Comparison of ENCODE assay signal across 25 cellular contexts in the genomic region with DNA sequence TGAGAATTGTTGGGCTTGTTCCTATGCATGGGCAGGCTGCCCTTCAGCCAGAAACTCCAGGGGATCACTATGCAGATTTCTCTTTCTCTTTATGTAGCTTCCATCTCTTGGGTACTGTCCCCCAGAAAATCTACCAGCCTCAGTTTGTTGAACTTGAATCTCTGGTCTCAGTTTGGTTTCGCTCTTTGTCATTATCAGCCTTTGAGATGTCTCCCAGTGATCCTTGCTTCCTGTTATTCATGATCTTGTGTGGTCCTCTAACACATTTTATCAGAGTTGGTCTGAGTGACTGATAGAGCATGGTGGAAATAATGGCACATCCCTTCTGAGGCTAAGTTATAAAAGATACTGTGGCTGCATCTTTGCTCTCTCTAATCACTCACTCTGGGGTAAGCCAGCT. TPM values are rescaled to one million over a fixed set of nuclear protein-coding genes. Genes with fewer than 3 reads are reported as not detected.
DNase-seq lines count a peak whose midpoint lies in the region; ATAC-seq and TF ChIP-seq lines count a peak whose summit lies in the region.
"Had no signal": no experiment of that assay in that cellular context is flagged by ENCODE, and none has a peak within 500 bp of the region (broad histone marks: within the 10 kb centered on the region; RNA-seq: fewer than 3 reads in every experiment).

No MANE protein-coding gene starts in this region.

- peak overlapping the region; percentile 17 for H3K27ac Mint-ChIP-seq in activated CD8-positive, alpha-beta memory T cell treated with anti-CD3 and anti-CD28 coated beads, Interleukin-2, amount 10 ng/mL, durations not matched to agents 7 days and 5 days
- peak overlapping the region; percentile 83 for H3K27ac Mint-ChIP-seq in activated naive CD8-positive, alpha-beta T cell
- peak overlapping the region; percentile 75 for H3K27ac Mint-ChIP-seq in stimulated activated effector memory CD8-positive, alpha-beta T cell treated with anti-CD3 and anti-CD28 coated beads, Interleukin-12 subunit alpha, Interleukin-12 subunit beta, amount 100 ng/mL, for 72 hours
- H3K27ac Mint-ChIP-seq: activated naive CD8-positive, alpha-beta T cell treated with anti-CD3 and anti-CD28 coated beads, Interleukin-2, amount 10 ng/mL, durations not matched to agents 7 days and 5 days had no signal

- H3K36me3 Mint-ChIP-seq in activated CD8-positive, alpha-beta memory T cell treated with anti-CD3 and anti-CD28 coated beads, Interleukin-2, amount 10 ng/mL, durations not matched to agents 7 days and 5 days, result peaks cover 76% of the 10 kb centered on the region
- peaks cover 33% of the 10 kb centered on the region for H3K36me3 Mint-ChIP-seq in activated naive CD8-positive, alpha-beta T cell
- peaks cover 94% of the 10 kb centered on the region for H3K36me3 Mint-ChIP-seq in stimulated activated effector memory CD8-positive, alpha-beta T cell treated with anti-CD3 and anti-CD28 coated beads, Interleukin-12 subunit alpha, Interleukin-12 subunit beta, amount 100 ng/mL, for 72 hours

- ATAC-seq in activated CD8-positive, alpha-beta memory T cell treated with anti-CD3 and anti-CD28 coated beads, Interleukin-2, amount 10 ng/mL, durations not matched to agents 7 days and 5 days, result peak; percentile 30
- peak; percentile 84 for ATAC-seq in stimulated activated effector memory CD8-positive, alpha-beta T cell treated with anti-CD3 and anti-CD28 coated beads, Interleukin-12 subunit alpha, Interleukin-12 subunit beta, amount 100 ng/mL, for 72 hours
- ATAC-seq in Right ventricle myocardium inferior, result no peak
- ATAC-seq: lower lobe of right lung had no signal

- peaks cover 49% of the 10 kb centered on the region for H3K4me1 Mint-ChIP-seq in activated CD8-positive, alpha-beta memory T cell treated with anti-CD3 and anti-CD28 coated beads, Interleukin-2, amount 10 ng/mL, durations not matched to agents 7 days and 5 days
- peaks cover 58% of the 10 kb centered on the region for H3K4me1 Mint-ChIP-seq in activated naive CD8-positive, alpha-beta T cell (ENCODE audit: low read depth)
- peaks cover 55% of the 10 kb centered on the region for H3K4me1 Mint-ChIP-seq in stimulated activated effector memory CD8-positive, alpha-beta T cell treated with anti-CD3 and anti-CD28 coated beads, Interleukin-12 subunit alpha, Interleukin-12 subunit beta, amount 100 ng/mL, for 72 hours
- H3K4me1 Mint-ChIP-seq: neural crest cell had no signal

- no peak overlapping the region for H3K4me3 ChIP-seq in GM12865 (ENCODE audit: low read depth, low read length)
- H3K4me3 ChIP-seq: BLaER1, lower lobe of right lung, sigmoid colon, suprapubic skin had no signal

- intact Hi-C loops in Right ventricle myocardium inferior (cut with DNase I), result no loop called here

- no peak overlapping the region for H3K4me3 Mint-ChIP-seq in activated CD8-positive, alpha-beta memory T cell treated with anti-CD3 and anti-CD28 coated beads, Interleukin-2, amount 10 ng/mL, durations not matched to agents 7 days and 5 days
- H3K4me3 Mint-ChIP-seq in activated naive CD8-positive, alpha-beta T cell, result peak overlapping the region; percentile 56
- no peak overlapping the region for H3K4me3 Mint-ChIP-seq in stimulated activated effector memory CD8-positive, alpha-beta T cell treated with anti-CD3 and anti-CD28 coated beads, Interleukin-12 subunit alpha, Interleukin-12 subunit beta, amount 100 ng/mL, for 72 hours
- H3K4me3 Mint-ChIP-seq: activated naive CD8-positive, alpha-beta T cell treated with anti-CD3 and anti-CD28 coated beads, Interleukin-2, amount 10 ng/mL, durations not matched to agents 7 days and 5 days; H9; neural crest cell had no signal

- TF ChIP-seq CTCF in GM12865 (IDR thresholded peaks at IDR 0.05; ENCODE audit: insufficient read depth, low read depth, low read length, missing control alignments), result no peak

- H3K27me3 Mint-ChIP-seq in activated CD8-positive, alpha-beta memory T cell treated with anti-CD3 and anti-CD28 coated beads, Interleukin-2, amount 10 ng/mL, durations not matched to agents 7 days and 5 days, result no peaks in the 10 kb centered on the region
- no peaks in the 10 kb centered on the region for H3K27me3 Mint-ChIP-seq in activated naive CD8-positive, alpha-beta T cell
- H3K27me3 Mint-ChIP-seq: activated naive CD8-positive, alpha-beta T cell treated with anti-CD3 and anti-CD28 coated beads, Interleukin-2, amount 10 ng/mL, durations not matched to agents 7 days and 5 days had no signal

- CTCF ChIA-PET in activated CD8-positive, alpha-beta memory T cell treated with anti-CD3 and anti-CD28 coated beads, Interleukin-2, amount 10 ng/mL, durations not matched to agents 7 days and 5 days (lab: Charles Lee), result interaction anchor here (1.1 to 1.4 kb wide), 2 partner anchors 12 to 418 kb away, joined by 3 read pairs; no protein-coding TSS in a partner anchor

- no peak for DNase-seq in activated CD8-positive, alpha-beta memory T cell treated with anti-CD3 and anti-CD28 coated beads, Interleukin-2, amount 10 ng/mL, durations not matched to agents 7 days and 5 days
- DNase-seq in activated CD8-positive, alpha-beta memory T cell treated with anti-CD3 and anti-CD28 coated beads, Interleukin-2, amount 50 U/mL, for 48 hours, result no peak
- DNase-seq in GM12865 (ENCODE audit: low read depth) (peak; percentile 31), Right ventricle myocardium inferior (ENCODE audit: missing footprints) (no peak), globus pallidus (ENCODE audit: low spot score) (no peak), NCI-H2227 treated with DMSO at 0.1 percent for 48 hours (lab: John Stamatoyannopoulos, UW) (no peak)
- no peak for DNase-seq in stimulated activated effector memory CD8-positive, alpha-beta T cell treated with anti-CD3 and anti-CD28 coated beads, Interleukin-12 subunit alpha, Interleukin-12 subunit beta, amount 100 ng/mL, for 72 hours (ENCODE audit: low spot score in 2 of 2)
- DNase-seq: ACHN; activated CD4-positive, alpha-beta T cell treated with anti-CD3 and anti-CD28 coated beads for 1 hour; activated naive CD8-positive, alpha-beta T cell treated with anti-CD3 and anti-CD28 coated beads, Interleukin-2, amount 10 ng/mL, durations not matched to agents 7 days and 5 days; DND-41; H9; head of caudate nucleus; kidney glomerular epithelial cell; lower lobe of right lung; NCI-H1694; NCI-H2171; NCI-H524; SIG-M5; sigmoid colon; SW 1271 had no signal

- no peaks in the 10 kb centered on the region for H3K9me3 Mint-ChIP-seq in activated CD8-positive, alpha-beta memory T cell treated with anti-CD3 and anti-CD28 coated beads, Interleukin-2, amount 10 ng/mL, durations not matched to agents 7 days and 5 days (ENCODE audit: low read depth)
- no peaks in the 10 kb centered on the region for H3K9me3 Mint-ChIP-seq in activated naive CD8-positive, alpha-beta T cell (ENCODE audit: low read depth)
- H3K9me3 Mint-ChIP-seq in stimulated activated effector memory CD8-positive, alpha-beta T cell treated with anti-CD3 and anti-CD28 coated beads, Interleukin-12 subunit alpha, Interleukin-12 subunit beta, amount 100 ng/mL, for 72 hours, result peaks cover 6% of the 10 kb centered on the region
- H3K9me3 Mint-ChIP-seq: activated naive CD8-positive, alpha-beta T cell treated with anti-CD3 and anti-CD28 coated beads, Interleukin-2, amount 10 ng/mL, durations not matched to agents 7 days and 5 days; H9; neural crest cell had no signal

RNA-seq across cellular contexts. Expression of gene TMEM87B, which starts 7.8 kb away (rescaled TPM):
- 10 to 100 TPM; 19.1 to 19.7 TPM for total RNA-seq in activated CD8-positive, alpha-beta memory T cell treated with anti-CD3 and anti-CD28 coated beads, Interleukin-2, amount 10 ng/mL, durations not matched to agents 7 days and 5 days
- 6.5 TPM for total RNA-seq in Right ventricle myocardium inferior

Comparison
In these comparisons a context has a peak if more than half of its experiments do, and no peak if none do; other contexts are left out.
1. H3K27ac Mint-ChIP-seq: peak in every context shown above with its lines; median percentile 83 in activated naive CD8-positive, alpha-beta T cell; 75 in stimulated activated effector memory CD8-positive, alpha-beta T cell treated with anti-CD3 and anti-CD28 coated beads, Interleukin-12 subunit alpha, Interleukin-12 subunit beta, amount 100 ng/mL, for 72 hours; 17 in activated CD8-positive, alpha-beta memory T cell treated with anti-CD3 and anti-CD28 coated beads, Interleukin-2, amount 10 ng/mL, durations not matched to agents 7 days and 5 days.